ENCODE assay signal across 8 cellular contexts in genomic region chr1:38859561-38860463, GRCh38. TPM values are rescaled to one million over a fixed set of nuclear protein-coding genes. Genes with fewer than 3 reads are reported as not detected.
DNase-seq lines count a peak whose midpoint lies in the region; ATAC-seq and TF ChIP-seq lines count a peak whose summit lies in the region.

RRAGC (minus strand) TSS chr1:38859772; CDS start chr1:38859646, 126 bp downstream.

- H3K36me3 Mint-ChIP-seq in activated naive CD8-positive, alpha-beta T cell treated with anti-CD3 and anti-CD28 coated beads, Interleukin-2, amount 10 ng/mL, durations not matched to agents 7 days and 5 days = peaks cover 12% of the 10 kb centered on the region
- peaks cover 15% of the 10 kb centered on the region for H3K36me3 Mint-ChIP-seq in osteocyte (ENCODE audit: unreplicated experiment)

- peak within 1 kb of the TSS; percentile 95 for H3K4me2 ChIP-seq in SU-DHL-6 (ENCODE audit: low read depth, low read length, poor library complexity, severe bottlenecking)

- peak; percentile 96 for ATAC-seq in HG02759 (IDR thresholded peaks at IDR 0.05; ENCODE audit: unreplicated experiment)
- peak; percentile 99 for ATAC-seq in activated naive CD8-positive, alpha-beta T cell treated with anti-CD3 and anti-CD28 coated beads, Interleukin-2, amount 10 ng/mL, durations not matched to agents 7 days and 5 days (ENCODE audit: low read depth)
- ATAC-seq in thoracic aorta (ENCODE audit: insufficient number of reproducible peaks, low FRiP score, low read depth) = peak; percentile 98

- peak within 1 kb of the TSS; percentile 77 for H3K27ac Mint-ChIP-seq in activated naive CD8-positive, alpha-beta T cell treated with anti-CD3 and anti-CD28 coated beads, Interleukin-2, amount 10 ng/mL, durations not matched to agents 7 days and 5 days
- H3K27ac Mint-ChIP-seq in osteocyte (ENCODE audit: unreplicated experiment) = peak within 1 kb of the TSS; percentile 81

- H3K27ac ChIP-seq in SU-DHL-6 (ENCODE audit: low read depth, low read length) (peak within 1 kb of the TSS; percentile 32), thoracic aorta (peak within 1 kb of the TSS; percentile 52 to 61)

- peaks cover 22% of the 10 kb centered on the region for H3K4me1 Mint-ChIP-seq in activated naive CD8-positive, alpha-beta T cell treated with anti-CD3 and anti-CD28 coated beads, Interleukin-2, amount 10 ng/mL, durations not matched to agents 7 days and 5 days
- peaks cover 62% of the 10 kb centered on the region for H3K4me1 Mint-ChIP-seq in osteocyte (ENCODE audit: unreplicated experiment)

- no peaks in the 10 kb centered on the region for H4K20me1 ChIP-seq in SU-DHL-6 (ENCODE audit: low read depth, low read length)

- H3K27me3 ChIP-seq in SU-DHL-6 (ENCODE audit: low read length) (no peaks in the 10 kb centered on the region), thoracic aorta (replicated peaks; ENCODE audit: insufficient read depth) (no peaks in the 10 kb centered on the region)

- intact Hi-C loops in head of caudate nucleus (cut with DNase I) = no loop called here

- H3K27me3 Mint-ChIP-seq in activated naive CD8-positive, alpha-beta T cell treated with anti-CD3 and anti-CD28 coated beads, Interleukin-2, amount 10 ng/mL, durations not matched to agents 7 days and 5 days = no peaks in the 10 kb centered on the region
- no peaks in the 10 kb centered on the region for H3K27me3 Mint-ChIP-seq in osteocyte (ENCODE audit: unreplicated experiment)

- peaks cover 20% of the 10 kb centered on the region for H3K79me2 ChIP-seq in SU-DHL-6 (ENCODE audit: insufficient read depth, low read length)

- H3K9me3 Mint-ChIP-seq in activated naive CD8-positive, alpha-beta T cell treated with anti-CD3 and anti-CD28 coated beads, Interleukin-2, amount 10 ng/mL, durations not matched to agents 7 days and 5 days = no peaks in the 10 kb centered on the region
- no peaks in the 10 kb centered on the region for H3K9me3 Mint-ChIP-seq in osteocyte (ENCODE audit: unreplicated experiment)

- H3K9me2 ChIP-seq in SU-DHL-6 (replicated peaks; ENCODE audit: insufficient read depth, low read length) = no peaks in the 10 kb centered on the region

- H3K36me3 ChIP-seq in SU-DHL-6 (ENCODE audit: low read length) = peaks cover 7% of the 10 kb centered on the region; the same call in 1 of the 2 replicates
- H3K36me3 ChIP-seq in thoracic aorta = peaks cover 13% of the 10 kb centered on the region

- H2AFZ ChIP-seq in SU-DHL-6 (ENCODE audit: low read depth, low read length, severe bottlenecking) = peak within 1 kb of the TSS; percentile 80

- H3K9ac ChIP-seq in SU-DHL-6 (ENCODE audit: low read length) = peak within 1 kb of the TSS; percentile 68

- peak within 1 kb of the TSS; percentile 89 for H3K4me3 ChIP-seq in GM12865 (ENCODE audit: low read depth, low read length)
- peak within 1 kb of the TSS; percentile 87 for H3K4me3 ChIP-seq in SU-DHL-6 (ENCODE audit: insufficient read depth, low read length, poor library complexity, severe bottlenecking)
- H3K4me3 ChIP-seq in thoracic aorta = peak within 1 kb of the TSS; percentile 90

- H3K9me3 ChIP-seq in SU-DHL-6 (ENCODE audit: insufficient read depth, low read length) (no peaks in the 10 kb centered on the region), thoracic aorta (no peaks in the 10 kb centered on the region)

- POLR2A ChIA-PET in activated naive CD8-positive, alpha-beta T cell treated with anti-CD3 and anti-CD28 coated beads, Interleukin-2, amount 10 ng/mL, durations not matched to agents 7 days and 5 days (lab: Charles Lee) = interaction anchor here (1.0 to 4.0 kb wide), 5 partner anchors 12 to 300 kb away, joined by 3 to 19 read pairs (median 3); partner anchors contain the start of genes MYCBP and NDUFS5

- H3K4me1 ChIP-seq in thoracic aorta (ENCODE audit: control insufficient read depth in 1 of 2, low read depth in 2 of 2) = peaks cover 23 to 56% of the 10 kb centered on the region in 2 donors

- peak within 1 kb of the TSS; percentile 92 for H3K4me3 Mint-ChIP-seq in activated naive CD8-positive, alpha-beta T cell treated with anti-CD3 and anti-CD28 coated beads, Interleukin-2, amount 10 ng/mL, durations not matched to agents 7 days and 5 days
- peak within 1 kb of the TSS; percentile 95 for H3K4me3 Mint-ChIP-seq in osteocyte (ENCODE audit: unreplicated experiment)

- TF ChIP-seq CTCF in GM12865 (IDR thresholded peaks at IDR 0.05; ENCODE audit: insufficient read depth, low read depth, low read length, missing control alignments) (no peak), SU-DHL-6 (IDR thresholded peaks at IDR 0.05; ENCODE audit: insufficient read depth, low read length, poor library complexity, severe bottlenecking) (no peak), osteocyte (IDR thresholded peaks at IDR 0.05) (no peak), thoracic aorta (IDR thresholded peaks at IDR 0.05) (no peak)

- H3F3A ChIP-seq in SU-DHL-6 (ENCODE audit: insufficient read depth) = 0 out of 2 replicates have a peak, but pooled peaks cover 3% of the 10 kb centered on the region

- peak; percentile 99 for DNase-seq in GM12865 (ENCODE audit: low read depth)
- DNase-seq in NCI-H1417 (lab: John Stamatoyannopoulos, UW) = peak; percentile 96 to 97 (median 96)
- peak; percentile 98 for DNase-seq in activated naive CD8-positive, alpha-beta T cell treated with anti-CD3 and anti-CD28 coated beads, Interleukin-2, amount 10 ng/mL, durations not matched to agents 7 days and 5 days
- peak; percentile 99 to 100 (median 100) for DNase-seq in head of caudate nucleus
- peak; percentile 99 for DNase-seq in osteocyte (ENCODE audit: extremely low spot score, unreplicated experiment)
- DNase-seq in thoracic aorta (ENCODE audit: low spot score) = peak; percentile 99

RNA-seq across cellular contexts. Expression of gene RRAGC, which starts in this region (rescaled TPM):
- total RNA-seq in activated naive CD8-positive, alpha-beta T cell treated with anti-CD3 and anti-CD28 coated beads, Interleukin-2, amount 10 ng/mL, durations not matched to agents 7 days and 5 days = 10 to 100 TPM; 15.8 to 16.3 TPM
- total RNA-seq in osteocyte (54.3 and 63.4 TPM in 2 replicates), thoracic aorta (10 to 100 TPM; 17.2 to 20.2 TPM)

Comparison
In these comparisons a context has a peak if more than half of its experiments do, and no peak if none do; other contexts are left out.
1. Peak in every context shown above with its lines: DNase-seq, ATAC-seq, H3K4me3 ChIP-seq and H3K27ac ChIP-seq.